17 cellular contexts compared by ENCODE assay signal in the genomic region with DNA sequence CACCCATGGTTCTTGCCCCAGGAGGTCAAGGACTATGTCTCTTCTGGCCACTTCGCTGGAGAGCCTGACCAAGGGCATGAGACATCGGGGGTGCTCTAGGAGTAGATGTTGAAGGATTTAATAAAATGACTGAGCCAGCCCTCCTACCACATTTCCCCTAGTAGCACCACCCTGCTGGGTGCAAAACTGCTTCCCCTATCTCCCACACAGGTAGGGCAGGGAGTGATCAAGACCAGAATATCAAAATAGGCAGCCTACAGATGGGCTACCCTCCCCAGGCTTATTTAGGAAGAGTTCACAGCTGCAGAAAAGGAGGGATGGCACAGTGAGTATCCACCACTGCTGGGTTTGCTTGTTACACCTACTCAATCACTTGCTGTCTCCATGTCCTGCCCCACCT.
DNase-seq lines count a peak whose midpoint lies in the region; ATAC-seq, FAIRE-seq and TF ChIP-seq lines count a peak whose summit lies in the region.
"Had no signal": no experiment of that assay in that cellular context is flagged by ENCODE, and none has a peak within 500 bp of the region (broad histone marks: within the 10 kb centered on the region; RNA-seq: fewer than 3 reads in every experiment).

No MANE protein-coding gene starts in this region.

- H3K9me2 ChIP-seq in GM23338 (ENCODE audit: insufficient read depth): no peaks in the 10 kb centered on the region

- no peak for DNase-seq in GM23338 (ENCODE audit: low spot score)
- no peak for DNase-seq in WTC11 (ENCODE audit: low spot score)
- peak; percentile 37 for DNase-seq in mesenteric fat pad (ENCODE audit: low spot score)
- no peak for DNase-seq in thyroid gland
- no peak for DNase-seq in foreskin fibroblast
- DNase-seq in pancreas: no peak
- DNase-seq in amygdala (lab: John Stamatoyannopoulos, UW): no peak
- DNase-seq: C1 segment of cervical spinal cord; CD4-positive, alpha-beta T cell; DMS79; EL had no signal

- peaks cover 22% of the 10 kb centered on the region for H3K4me1 Mint-ChIP-seq in GM23338
- H3K4me1 Mint-ChIP-seq in WTC11: peaks cover 22% of the 10 kb centered on the region
- H3K4me1 Mint-ChIP-seq: B cell, IgD-negative memory B cell had no signal

- peaks cover 30% of the 10 kb centered on the region for H3K36me3 ChIP-seq in GM23338 (ENCODE audit: insufficient read depth)
- no peaks in the 10 kb centered on the region for H3K36me3 ChIP-seq in thyroid gland
- H3K36me3 ChIP-seq in pancreas: no peaks in the 10 kb centered on the region

- H3K4me3 ChIP-seq in GM23338 (no peak overlapping the region), thyroid gland (replicated peaks in 1 of 3) (no peak overlapping the region), foreskin fibroblast (ENCODE audit: low read depth in 1 of 2, low read length in 2 of 2) (no peak overlapping the region), pancreas (no peak overlapping the region)

- peaks cover 95% of the 10 kb centered on the region for H3K36me3 Mint-ChIP-seq in GM23338 (ENCODE audit: low read depth)
- peaks cover 85% of the 10 kb centered on the region for H3K36me3 Mint-ChIP-seq in WTC11
- H3K36me3 Mint-ChIP-seq: IgD-negative memory B cell had no signal

- no peak for FAIRE-seq in pancreas (lab: Jason Lieb, UNC)
- FAIRE-seq: A204.1, G401.6, GM12891 had no signal

- 68 to 72% methylated on average over 2 of the region's 2 CpGs for WGBS in thyroid gland, 2 donors
- WGBS in pancreas, 2 donors: 61 to 72% methylated on average over 2 of the region's 2 CpGs

- peaks cover 53% of the 10 kb centered on the region for H3K79me2 ChIP-seq in GM23338 (replicated peaks; ENCODE audit: insufficient read depth)

- TF ChIP-seq CTCF in GM23338 (conservative IDR thresholded peaks at IDR 0.05; ENCODE audit: low read depth in 2 of 2) (no peak), WTC11 (IDR thresholded peaks at IDR 0.05) (no peak), thyroid gland (IDR thresholded peaks at IDR 0.05) (no peak), foreskin fibroblast (IDR thresholded peaks at IDR 0.05; ENCODE audit: low read depth, low read length) (no peak), pancreas (IDR thresholded peaks at IDR 0.05) (no peak)

- H3K4me2 ChIP-seq in GM23338: no peak overlapping the region

- CTCF ChIA-PET in WTC11 (lab: Charles Lee): interaction anchor here (1.2 kb wide), 1 partner anchor 169 kb away, joined by 3 read pairs; no protein-coding TSS in a partner anchor

- no peak overlapping the region for H2AFZ ChIP-seq in GM23338

- POLR2A ChIA-PET in WTC11 (lab: Charles Lee): interaction anchor here (0.6 kb wide), 1 partner anchor 33 kb away, joined by 3 read pairs; no protein-coding TSS in a partner anchor

- no peaks in the 10 kb centered on the region for H3K9me3 ChIP-seq in thyroid gland
- H3K9me3 ChIP-seq in pancreas: no peaks in the 10 kb centered on the region

- intact Hi-C loops in thyroid gland (cut with DNase I): no loop called here
- intact Hi-C loops in pancreas (cut with DNase I): no loop called here

- H3K4me3 Mint-ChIP-seq in GM23338 (no peak overlapping the region), WTC11 (no peak overlapping the region)
- H3K4me3 Mint-ChIP-seq: B cell; CD4-positive, alpha-beta T cell; IgD-negative memory B cell had no signal

- H3F3A ChIP-seq in GM23338 (replicated peaks; ENCODE audit: low read depth): no peaks in the 10 kb centered on the region

- H3K27me3 ChIP-seq in GM23338 (ENCODE audit: insufficient read depth) (no peaks in the 10 kb centered on the region), thyroid gland (no peaks in the 10 kb centered on the region), pancreas (no peaks in the 10 kb centered on the region)

- H3K27me3 Mint-ChIP-seq in GM23338 (ENCODE audit: insufficient read depth, low read depth, poor library complexity) (peaks cover 3% of the 10 kb centered on the region), WTC11 (ENCODE audit: low read depth) (no peaks in the 10 kb centered on the region)
- H3K27me3 Mint-ChIP-seq: CD4-positive, alpha-beta T cell had no signal

- H3K4me1 ChIP-seq in GM23338 (ENCODE audit: insufficient read depth): no peaks in the 10 kb centered on the region
- peaks cover 33 to 39% of the 10 kb centered on the region in 2 donors for H3K4me1 ChIP-seq in thyroid gland
- no peaks in the 10 kb centered on the region for H3K4me1 ChIP-seq in pancreas

- H3K9me3 Mint-ChIP-seq in GM23338: no peaks in the 10 kb centered on the region; the same call in 2 of the 3 replicates
- no peaks in the 10 kb centered on the region for H3K9me3 Mint-ChIP-seq in WTC11
- H3K9me3 Mint-ChIP-seq: CD4-positive, alpha-beta T cell had no signal

- no peak for ATAC-seq in GM23338
- no peak for ATAC-seq in WTC11
- ATAC-seq in pancreas: no peak
- ATAC-seq: HCT116 had no signal

- H3K27ac Mint-ChIP-seq in GM23338 (peak overlapping the region; percentile 88), WTC11 (peak overlapping the region; percentile 23; the same call in 1 of the 2 replicates)
- H3K27ac Mint-ChIP-seq: B cell; CD4-positive, alpha-beta T cell had no signal

- no peak overlapping the region for H3K27ac ChIP-seq in GM23338 (ENCODE audit: low read depth)
- H3K27ac ChIP-seq in thyroid gland: peak overlapping the region; percentile 77 to 87 (median 84)
- H3K27ac ChIP-seq in pancreas: no peak overlapping the region

- TF ChIP-seq POLR2A in thyroid gland (IDR thresholded peaks at IDR 0.05): no peak

- 0 out of 2 replicates have a peak, but pooled peaks cover 8% of the 10 kb centered on the region for H4K20me1 ChIP-seq in GM23338 (replicated peaks; ENCODE audit: insufficient read depth)

TF ChIP-seq in GM23338, 12 proteins besides CTCF, POLR2A, EP300 and RAD21 (continues in another document):
- no peak for TF ChIP-seq EZH2phosphoT487 (IDR thresholded peaks at IDR 0.05; ENCODE audit: unreplicated experiment)
- TF ChIP-seq STAT1 (IDR thresholded peaks at IDR 0.05; ENCODE audit: unreplicated experiment): no peak
- no peak for TF ChIP-seq REST (IDR thresholded peaks at IDR 0.05; ENCODE audit: unreplicated experiment)
- TF ChIP-seq POLR2AphosphoS5 (IDR thresholded peaks at IDR 0.05; ENCODE audit: low read depth): no peak
- TF ChIP-seq NANOG (IDR thresholded peaks at IDR 0.05; ENCODE audit: borderline replicate concordance): no peak
- TF ChIP-seq EZH2 (IDR thresholded peaks at IDR 0.05; ENCODE audit: low read depth, unreplicated experiment): no peak
- TF ChIP-seq CREB1 (CRISPR knock-in tag; IDR thresholded peaks at IDR 0.05; ENCODE audit: low read depth): no peak

TF ChIP-seq in WTC11, 78 proteins besides CTCF, POLR2A, EP300 and RAD21 (continues in another document):
- TF ChIP-seq AR (CRISPR knock-in tag; IDR thresholded peaks at IDR 0.05) (no peak), RELA (CRISPR knock-in tag; IDR thresholded peaks at IDR 0.05; ENCODE audit: borderline replicate concordance) (no peak), NR1H2 (CRISPR knock-in tag; IDR thresholded peaks at IDR 0.05) (no peak), NR2C2 (CRISPR knock-in tag; IDR thresholded peaks at IDR 0.05) (no peak), ZNF396 (CRISPR knock-in tag; IDR thresholded peaks at IDR 0.05; ENCODE audit: borderline replicate concordance) (no peak), ESRRA (CRISPR knock-in tag; IDR thresholded peaks at IDR 0.05; ENCODE audit: borderline replicate concordance) (no peak), MXD4 (CRISPR knock-in tag; IDR thresholded peaks at IDR 0.05; ENCODE audit: borderline replicate concordance) (no peak), ELF4 (CRISPR knock-in tag; IDR thresholded peaks at IDR 0.05; ENCODE audit: low read depth) (no peak), TCF7 (CRISPR knock-in tag; IDR thresholded peaks at IDR 0.05; ENCODE audit: low read depth) (no peak), FOXP1 (CRISPR knock-in tag; IDR thresholded peaks at IDR 0.05; ENCODE audit: borderline replicate concordance) (no peak), KAT7 (CRISPR knock-in tag; IDR thresholded peaks at IDR 0.05; ENCODE audit: borderline replicate concordance) (no peak)
- TF ChIP-seq, protein P1, sequence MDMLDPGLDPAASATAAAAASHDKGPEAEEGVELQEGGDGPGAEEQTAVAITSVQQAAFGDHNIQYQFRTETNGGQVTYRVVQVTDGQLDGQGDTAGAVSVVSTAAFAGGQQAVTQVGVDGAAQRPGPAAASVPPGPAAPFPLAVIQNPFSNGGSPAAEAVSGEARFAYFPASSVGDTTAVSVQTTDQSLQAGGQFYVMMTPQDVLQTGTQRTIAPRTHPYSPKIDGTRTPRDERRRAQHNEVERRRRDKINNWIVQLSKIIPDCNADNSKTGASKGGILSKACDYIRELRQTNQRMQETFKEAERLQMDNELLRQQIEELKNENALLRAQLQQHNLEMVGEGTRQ (CRISPR knock-in tag; IDR thresholded peaks at IDR 0.05): no peak
- TF ChIP-seq, protein P2, sequence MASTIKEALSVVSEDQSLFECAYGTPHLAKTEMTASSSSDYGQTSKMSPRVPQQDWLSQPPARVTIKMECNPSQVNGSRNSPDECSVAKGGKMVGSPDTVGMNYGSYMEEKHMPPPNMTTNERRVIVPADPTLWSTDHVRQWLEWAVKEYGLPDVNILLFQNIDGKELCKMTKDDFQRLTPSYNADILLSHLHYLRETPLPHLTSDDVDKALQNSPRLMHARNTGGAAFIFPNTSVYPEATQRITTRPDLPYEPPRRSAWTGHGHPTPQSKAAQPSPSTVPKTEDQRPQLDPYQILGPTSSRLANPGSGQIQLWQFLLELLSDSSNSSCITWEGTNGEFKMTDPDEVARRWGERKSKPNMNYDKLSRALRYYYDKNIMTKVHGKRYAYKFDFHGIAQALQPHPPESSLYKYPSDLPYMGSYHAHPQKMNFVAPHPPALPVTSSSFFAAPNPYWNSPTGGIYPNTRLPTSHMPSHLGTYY (CRISPR knock-in tag; IDR thresholded peaks at IDR 0.05): no peak

Comparison
In these comparisons a context has a peak if more than half of its experiments do, and no peak if none do; other contexts are left out.
1. H3K27ac ChIP-seq: peak in thyroid gland (3 of 3); none in GM23338 (single experiment) and pancreas (0 of 4).